In genomic region chrX:12874599-12874998, GRCh38 we compare ENCODE assay signal across 1 cellular context.
TF ChIP-seq lines count a peak whose summit lies in the region.

No MANE protein-coding gene starts in this region.

TF ChIP-seq in GM12878, 131 proteins besides CTCF, POLR2A, EP300 and RAD21:
- TF ChIP-seq RAD51 (IDR thresholded peaks at IDR 0.05) (peak; percentile 44; the same call in 1 of the 2 replicates), TARDBP (IDR thresholded peaks at IDR 0.05; ENCODE audit: borderline replicate concordance) (no peak), BHLHE40 (IDR thresholded peaks at IDR 0.05; ENCODE audit: borderline replicate concordance in 1 of 2, low read depth in 2 of 2, low read length in 1 of 2) (peak; percentile 34 to 41; a peak in 2 of 4 replicates), SPI1 (IDR thresholded peaks at IDR 0.05; ENCODE audit: borderline replicate concordance, insufficient read depth, low read depth, low read length) (peak; percentile 84)
